8 cellular contexts compared by ENCODE assay signal in the genomic region with DNA sequence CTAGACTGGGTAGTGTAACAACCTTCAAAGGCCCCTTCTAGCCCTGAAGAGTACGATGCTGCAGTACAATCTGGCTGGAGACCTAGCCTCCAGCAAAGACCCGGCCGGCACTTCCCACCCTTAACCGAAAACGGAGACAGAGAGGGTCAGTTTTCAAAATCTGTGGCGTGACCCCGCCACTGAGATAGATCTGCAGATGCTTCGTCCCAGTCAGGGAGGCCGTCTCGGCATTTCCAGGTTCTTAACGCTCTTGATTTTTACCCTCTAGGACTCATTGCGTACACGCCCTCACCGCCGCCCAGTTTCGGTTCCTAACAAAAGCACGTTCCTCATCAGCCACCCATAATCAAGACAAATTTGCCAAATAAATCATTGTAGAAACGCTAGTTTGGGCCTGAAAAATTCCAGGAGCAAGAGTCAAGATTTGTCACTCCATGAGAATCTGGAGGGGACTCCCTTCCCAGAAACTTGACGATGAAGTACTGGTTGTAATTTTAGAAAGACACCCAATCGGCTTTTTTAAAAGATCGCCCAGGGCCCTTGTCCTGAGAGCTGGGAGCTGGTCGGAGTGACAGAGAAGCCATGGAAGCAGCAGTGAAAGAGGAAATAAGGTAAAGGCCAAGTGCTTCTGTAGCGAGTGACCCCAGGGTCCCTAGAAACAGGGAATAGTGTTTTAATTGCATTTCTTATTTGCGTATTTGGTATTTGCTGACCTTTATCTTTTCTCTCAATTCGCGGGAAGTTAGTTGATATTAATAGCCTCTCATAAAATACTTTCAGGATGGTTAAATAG. TPM values are rescaled to one million over a fixed set of nuclear protein-coding genes. Genes with fewer than 3 reads are reported as not detected.
DNase-seq lines count a peak whose midpoint lies in the region; ATAC-seq, FAIRE-seq and TF ChIP-seq lines count a peak whose summit lies in the region.

No MANE protein-coding gene starts in this region.

- WGBS in H1 (ENCODE audit: extremely low coverage in 1 of 2, insufficient coverage in 1 of 2, insufficient read length in 1 of 2, insufficient replicate concordance in 2 of 2, low coverage in 1 of 2, low lambda C conversion rate in 2 of 2, missing lambda C conversion rate in 1 of 2), 2 experiments, result 33% methylated on average over 26 of the region's 26 CpGs; no CpG with 5 or more reads in 1 of the 2 experiments

- no peaks in the 10 kb centered on the region for H3K79me1 ChIP-seq in H1 (ENCODE audit: low read depth, low read length)

- POLR2A ChIA-PET in H1 (lab: Charles Lee; ENCODE audit: partially characterized antibody), result interaction anchor here (0.6 to 3.5 kb wide), 16 partner anchors 9 to 617 kb away, joined by 3 to 27 read pairs (median 3); a partner anchor contains a TSS

- no peak overlapping the region for H2BK20ac ChIP-seq in H1 (ENCODE audit: low read length)

- no peak for TF ChIP-seq EP300 in H1 (IDR thresholded peaks at IDR 0.05; ENCODE audit: borderline replicate concordance in 1 of 2, low read depth in 2 of 2, low read length in 2 of 2)

- H3K18ac ChIP-seq in H1 (ENCODE audit: extremely low read depth, low read length), result peak overlapping the region; percentile 49; the same call in 1 of the 2 replicates

- H2AK5ac ChIP-seq in H1 (ENCODE audit: low read depth, low read length), result no peak overlapping the region

- no peak overlapping the region for H2BK15ac ChIP-seq in H1 (ENCODE audit: low read length)

- peak; percentile 75 for FAIRE-seq in GM18507 (lab: Jason Lieb, UNC)
- FAIRE-seq in H1 (lab: Jason Lieb, UNC), result no peak

- H3K23me2 ChIP-seq in H1 (ENCODE audit: low read depth, low read length), result peaks cover 6% of the 10 kb centered on the region

- H3K4me1 ChIP-seq in H1 (replicated peaks in 1 of 4; ENCODE audit: control insufficient read depth in 3 of 4, insufficient read depth in 4 of 4, low read length in 3 of 4), result peaks cover 0 to 10% (median 3%) of the 10 kb centered on the region in 4 experiments; a peak in 3 of 7 replicates

- peak overlapping the region; percentile 80 to 81 for H3K4me2 ChIP-seq in H1 (ENCODE audit: insufficient read depth in 1 of 2, low read depth in 2 of 2, low read length in 2 of 2)

- H4K8ac ChIP-seq in H1 (ENCODE audit: extremely low read depth, insufficient read depth, low read length), result no peak overlapping the region; the same call in 1 of the 2 replicates

- H2BK120ac ChIP-seq in H1 (replicated peaks; ENCODE audit: low read depth, low read length), result no peak overlapping the region

- no peak overlapping the region for H2BK12ac ChIP-seq in H1 (ENCODE audit: low read depth, low read length)

- peaks cover 5 to 36% of the 10 kb centered on the region in 2 experiments for H3K79me2 ChIP-seq in H1 (ENCODE audit: control insufficient read depth in 1 of 2, insufficient read depth in 2 of 2, low read length in 2 of 2)

- H3K23ac ChIP-seq in H1 (ENCODE audit: insufficient read length), result no peak overlapping the region

- H3K14ac ChIP-seq in H1 (ENCODE audit: insufficient read length), result no peak overlapping the region

- H3K27me3 ChIP-seq in H1 (replicated peaks in 1 of 4; ENCODE audit: control insufficient read depth in 3 of 4, extremely low read depth in 1 of 4, insufficient read depth in 3 of 4, low read length in 3 of 4), result no peaks in the 10 kb centered on the region

- DNase-seq in GM18507 (ENCODE audit: extremely low spot score, insufficient read length, low read depth), result no peak
- DNase-seq in NCI-H748 treated with DMSO at 0.1 percent for 48 hours (lab: John Stamatoyannopoulos, UW), result peak; percentile 41
- peak; percentile 26 to 31 for DNase-seq in activated CD8-positive, alpha-beta memory T cell treated with anti-CD3 and anti-CD28 coated beads for 4 hours (ENCODE audit: low read depth in 2 of 2)
- peak in 1 of 2 experiments; percentile 51 for DNase-seq in H1 (ENCODE audit: low read depth in 1 of 2, low spot score in 2 of 2)
- peak; percentile 92 for DNase-seq in mesenteric fat pad (ENCODE audit: low spot score)
- peak; percentile 33 for DNase-seq in stimulated activated CD8-positive, alpha-beta memory T cell treated with anti-CD3 and anti-CD28 coated beads, Interleukin-15, amount 100 ng/mL, for 24 hours (ENCODE audit: low read depth)

- peak overlapping the region; percentile 64 to 98 (median 92) for H3K4me3 ChIP-seq in H1 (ENCODE audit: extremely low read depth in 1 of 4, insufficient read depth in 2 of 4, low read depth in 3 of 4, low read length in 4 of 4)

- H3K4ac ChIP-seq in H1 (replicated peaks; ENCODE audit: insufficient read length, low read depth, low read length), result peak overlapping the region; percentile 2

- H4K91ac ChIP-seq in H1 (replicated peaks; ENCODE audit: insufficient read length, low read length), result peak overlapping the region; percentile 47

- peaks cover 0 to 1% of the 10 kb centered on the region in 2 experiments for H4K20me1 ChIP-seq in H1 (replicated peaks in 1 of 2; ENCODE audit: control insufficient read depth in 1 of 2, insufficient read depth in 2 of 2, low read length in 2 of 2)

- H3K9ac ChIP-seq in H1 (replicated peaks in 1 of 4; ENCODE audit: extremely low read depth in 1 of 4, low read depth in 3 of 4, low read length in 3 of 4), result peak overlapping the region; percentile 79 to 99 (median 94)

- no peaks in the 10 kb centered on the region for H3K9me3 ChIP-seq in H1 (ENCODE audit: insufficient read depth in 2 of 2, low read depth in 1 of 2, low read length in 1 of 2)

- peak overlapping the region; percentile 8 for H3K56ac ChIP-seq in H1 (replicated peaks; ENCODE audit: insufficient read length, low read depth, low read length)

- H2BK5ac ChIP-seq in H1 (ENCODE audit: low read depth, low read length), result peak overlapping the region; percentile 47; the same call in 1 of the 2 replicates

- ATAC-seq in HG02938 (IDR thresholded peaks at IDR 0.05; ENCODE audit: unreplicated experiment) (peak; percentile 18), HG03469 (IDR thresholded peaks at IDR 0.05; ENCODE audit: unreplicated experiment) (no peak)

- no peak for TF ChIP-seq CTCF in H1 (IDR thresholded peaks at IDR 0.05; ENCODE audit: control extremely low read depth in 1 of 3, insufficient read depth in 1 of 3, low read depth in 1 of 3, low read length in 3 of 3)

- CTCF ChIA-PET in H1 (lab: Charles Lee; ENCODE audit: partially characterized antibody), result interaction anchor here (1.0 kb wide), 1 partner anchor 40 kb away, joined by 3 read pairs; no protein-coding TSS in a partner anchor

- TF ChIP-seq POLR2A in H1 (IDR thresholded peaks at IDR 0.05; ENCODE audit: control extremely low read depth in 1 of 2, low read depth in 2 of 2, low read length in 2 of 2), result peak in 1 of 2 experiments; percentile 35; a peak in 1 of 3 replicates

- H4K5ac ChIP-seq in H1 (ENCODE audit: insufficient read length, low read depth, low read length), result peak overlapping the region; percentile 32

- H2AFZ ChIP-seq in H1 (ENCODE audit: low read length), result peak overlapping the region; percentile 46; the same call in 1 of the 2 replicates

- peaks cover 0 to 2% (median under 1%) of the 10 kb centered on the region in 4 experiments; a peak in 2 of 8 replicates for H3K36me3 ChIP-seq in H1 (ENCODE audit: control insufficient read depth in 2 of 4, insufficient read depth in 4 of 4, low read length in 3 of 4)

- TF ChIP-seq RAD21 in H1 (IDR thresholded peaks at IDR 0.05 in 1 of 2, conservative IDR thresholded peaks at IDR 0.05 in 1 of 2; ENCODE audit: low read depth in 2 of 2, low read length in 2 of 2), result no peak

- peak overlapping the region; percentile 61 for H3K27ac ChIP-seq in H1 (ENCODE audit: low read depth, low read length)

TF ChIP-seq in H1, 55 proteins besides CTCF, POLR2A, EP300 and RAD21 (continues in another document):
- TF ChIP-seq JUND (IDR thresholded peaks at IDR 0.05; ENCODE audit: low read length) (no peak), YY1 (IDR thresholded peaks at IDR 0.05; ENCODE audit: low read depth, low read length) (no peak), BRCA1 (IDR thresholded peaks at IDR 0.05; ENCODE audit: low read depth, low read length) (no peak), CBX5 (IDR thresholded peaks at IDR 0.05; ENCODE audit: low read depth, low read length) (no peak)
- TF ChIP-seq, protein P1, sequence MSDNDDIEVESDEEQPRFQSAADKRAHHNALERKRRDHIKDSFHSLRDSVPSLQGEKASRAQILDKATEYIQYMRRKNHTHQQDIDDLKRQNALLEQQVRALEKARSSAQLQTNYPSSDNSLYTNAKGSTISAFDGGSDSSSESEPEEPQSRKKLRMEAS (IDR thresholded peaks at IDR 0.05), result no peak

RNA-seq across cellular contexts. Expression of a gene that starts 0.9 kb away (rescaled TPM):
- 32.9 and 33.1 TPM in 2 replicates for total RNA-seq in H1 (2021; fragmentation: NEBNext Ultra II Directional; extraction: Animal tissue kit (Norgen Biotek cat#: 25700))
- polyA plus RNA-seq in H1 (2011; rRNA removed), result 11.0 and 15.2 TPM in 2 replicates
- 16.5 TPM for polyA plus RNA-seq in H1 (2011; cell fraction: cytosol; rRNA removed)
- polyA plus RNA-seq in H1 (2011; cell fraction: nucleus; rRNA removed), result 11.0 TPM
- 18.8 to 23.9 TPM (median 21.1 TPM) in 4 replicates for polyA plus RNA-seq in H1 (2012, experiment 1 of 2)
- polyA plus RNA-seq in H1 (2012, experiment 2 of 2), result 2.2 TPM
- polyA plus RNA-seq in H1 (2013, experiment 1 of 2), result 78.8 TPM
- 78.8 TPM for polyA plus RNA-seq in H1 (2013, experiment 2 of 2)
- polyA minus RNA-seq in H1 (2011; rRNA and poly(A)+ RNA removed), result 20.2 and 26.1 TPM in 2 replicates
- polyA minus RNA-seq in H1 (2011; cell fraction: cytosol; rRNA and poly(A)+ RNA removed), result 19.7 TPM
- 25.4 TPM for polyA minus RNA-seq in H1 (2011; cell fraction: nucleus; rRNA and poly(A)+ RNA removed)
- total RNA-seq in mesenteric fat pad, result 49.4 TPM

RNA-seq across cellular contexts. Expression of a gene that starts 1.1 kb away (rescaled TPM):
- total RNA-seq in H1 (2021; fragmentation: NEBNext Ultra II Directional; extraction: Animal tissue kit (Norgen Biotek cat#: 25700)), result 11.8 and 14.4 TPM in 2 replicates
- 6.5 and 6.8 TPM in 2 replicates for polyA plus RNA-seq in H1 (2011; rRNA removed)
- 8.1 TPM for polyA plus RNA-seq in H1 (2011; cell fraction: cytosol; rRNA removed)
- 16.5 TPM for polyA plus RNA-seq in H1 (2011; cell fraction: nucleus; rRNA removed)
- polyA plus RNA-seq in H1 (2012, experiment 1 of 2), result 9.5 to 18.6 TPM (median 13.1 TPM) in 4 replicates
- polyA plus RNA-seq in H1 (2012, experiment 2 of 2), result 2.5 TPM
- polyA plus RNA-seq in H1 (2013, experiment 1 of 2), result 8.9 TPM
- polyA plus RNA-seq in H1 (2013, experiment 2 of 2), result 7.8 TPM
- polyA minus RNA-seq in H1 (2011; rRNA and poly(A)+ RNA removed), result 12.5 and 18.1 TPM in 2 replicates
- polyA minus RNA-seq in H1 (2011; cell fraction: cytosol; rRNA and poly(A)+ RNA removed), result 8.1 TPM
- 31.6 TPM for polyA minus RNA-seq in H1 (2011; cell fraction: nucleus; rRNA and poly(A)+ RNA removed)
- total RNA-seq in mesenteric fat pad, result 27.9 TPM
